ENCODE assay signal across 8 cellular contexts in genomic region chr5:87121315-87122170, GRCh38.
DNase-seq lines count a peak whose midpoint lies in the region; ATAC-seq and TF ChIP-seq lines count a peak whose summit lies in the region.

No MANE protein-coding gene starts in this region.

- POLR2A ChIA-PET in SK-N-SH (lab: Yijun Ruan, JAX), result no interaction called here

- H3K9ac ChIP-seq in SK-N-SH, result peak overlapping the region; percentile 72

- peaks cover 4% of the 10 kb centered on the region; the same call in 1 of the 2 replicates for H3K79me2 ChIP-seq in SK-N-SH (ENCODE audit: insufficient read depth)

- ATAC-seq in GM19043 (IDR thresholded peaks at IDR 0.05; ENCODE audit: low read depth, unreplicated experiment), result peak; percentile 63
- ATAC-seq in HG03196 (IDR thresholded peaks at IDR 0.05; ENCODE audit: unreplicated experiment), result peak; percentile 76
- no peak for ATAC-seq in left lobe of liver

- no peaks in the 10 kb centered on the region for H3K9me3 ChIP-seq in SK-N-SH
- H3K9me3 ChIP-seq in HAP-1, result no peaks in the 10 kb centered on the region

- peak overlapping the region; percentile 54 for H3K4me2 ChIP-seq in SK-N-SH

- H2AFZ ChIP-seq in SK-N-SH (ENCODE audit: low read depth), result peak overlapping the region; percentile 25

- peak overlapping the region; percentile 91 to 94; a peak in 3 of 4 replicates for H3K27ac ChIP-seq in SK-N-SH (ENCODE audit: low read depth in 2 of 2, low read length in 1 of 2)

- CTCF ChIA-PET in SK-N-SH (lab: Yijun Ruan, JAX), result no interaction called here

- H3F3A ChIP-seq in SK-N-SH (replicated peaks; ENCODE audit: insufficient read depth), result peaks cover 43% of the 10 kb centered on the region

- in situ Hi-C loops in HAP-1 (cut with MboI; ENCODE audit: low sequenced_read_pairs), result no loop called here

- DNase-seq in AG20443 (ENCODE audit: low spot score) (peak; percentile 46), SK-N-SH (no peak), brain pericyte (ENCODE audit: low read depth, low spot score) (peak; percentile 13), midbrain (lab: John Stamatoyannopoulos, UW) (peak; percentile 34), left lobe of liver (ENCODE audit: low spot score) (no peak), HAP-1 (ENCODE audit: low spot score in 2 of 2) (no peak)

- H3K4me1 ChIP-seq in SK-N-SH (ENCODE audit: control insufficient read depth in 1 of 2, insufficient read depth in 2 of 2, low read depth in 1 of 2, low read length in 1 of 2) (peaks cover 0 to 41% of the 10 kb centered on the region in 2 experiments; a peak in 3 of 4 replicates), HAP-1 (no peaks in the 10 kb centered on the region)

- no peak for TF ChIP-seq RAD21 in SK-N-SH (IDR thresholded peaks at IDR 0.05; ENCODE audit: low read length)

- no peaks in the 10 kb centered on the region for H3K27me3 ChIP-seq in SK-N-SH (ENCODE audit: insufficient read depth)
- H3K27me3 ChIP-seq in HAP-1 (ENCODE audit: low read depth), result peaks cover 7% of the 10 kb centered on the region; the same call in 1 of the 2 replicates

- no peaks in the 10 kb centered on the region for H3K9me2 ChIP-seq in SK-N-SH

- H3K36me3 ChIP-seq in SK-N-SH (replicated peaks in 1 of 2; ENCODE audit: control insufficient read depth in 1 of 2, insufficient read depth in 2 of 2, low read length in 1 of 2) (no peaks in the 10 kb centered on the region), HAP-1 (replicated peaks) (no peaks in the 10 kb centered on the region)

- no peaks in the 10 kb centered on the region for H4K20me1 ChIP-seq in SK-N-SH (ENCODE audit: insufficient read depth)

- no peak for TF ChIP-seq CTCF in SK-N-SH (IDR thresholded peaks at IDR 0.05)

- WGBS in SK-N-SH (ENCODE audit: low lambda C conversion rate), result 10% methylated on average over 5 of the region's 5 CpGs

- peak overlapping the region; percentile 10 to 47; a peak in 3 of 4 replicates for H3K4me3 ChIP-seq in SK-N-SH (ENCODE audit: low read depth in 2 of 2, low read length in 1 of 2)
- no peak overlapping the region for H3K4me3 ChIP-seq in HAP-1

- TF ChIP-seq EP300 in SK-N-SH (IDR thresholded peaks at IDR 0.05; ENCODE audit: borderline replicate concordance in 1 of 2, low read depth in 1 of 2, low read length in 1 of 2), result peak in 1 of 2 experiments; percentile 86; a peak in 1 of 4 replicates

TF ChIP-seq in SK-N-SH, 30 proteins besides CTCF, POLR2A, EP300 and RAD21 (continues in another document):
- TF ChIP-seq SMC3 (IDR thresholded peaks at IDR 0.05; ENCODE audit: low read depth, low read length) (no peak), IRF3 (IDR thresholded peaks at IDR 0.05; ENCODE audit: low read depth, low read length) (no peak), FOXM1 (IDR thresholded peaks at IDR 0.05; ENCODE audit: low read depth) (peak; percentile 60; the same call in 1 of the 2 replicates), MXI1 (IDR thresholded peaks at IDR 0.05; ENCODE audit: low read depth, low read length) (no peak), GATA2 (CRISPR knock-in tag; IDR thresholded peaks at IDR 0.05) (no peak), EZH2phosphoT487 (IDR thresholded peaks at IDR 0.05; ENCODE audit: borderline replicate concordance, low read depth) (no peak), USF2 (IDR thresholded peaks at IDR 0.05; ENCODE audit: borderline replicate concordance, low read depth, low read length) (no peak), TAF1 (IDR thresholded peaks at IDR 0.05; ENCODE audit: borderline replicate concordance, low read depth, low read length) (no peak; the same call in 1 of the 2 replicates), NRF1 (IDR thresholded peaks at IDR 0.05; ENCODE audit: low read depth, low read length) (no peak), RCOR1 (IDR thresholded peaks at IDR 0.05; ENCODE audit: low read length) (no peak), ELF1 (IDR thresholded peaks at IDR 0.05) (no peak), RXRA (IDR thresholded peaks at IDR 0.05; ENCODE audit: borderline replicate concordance, low read depth) (peak; percentile 30; the same call in 1 of the 2 replicates), GABPA (IDR thresholded peaks at IDR 0.05; ENCODE audit: low read depth) (no peak; the same call in 1 of the 2 replicates), JUND (IDR thresholded peaks at IDR 0.05) (peak; percentile 93), NFIC (IDR thresholded peaks at IDR 0.05; ENCODE audit: borderline replicate concordance) (peak; percentile 83), FOXJ3 (CRISPR knock-in tag; IDR thresholded peaks at IDR 0.05) (no peak), POLR2AphosphoS5 (IDR thresholded peaks at IDR 0.05; ENCODE audit: low read depth, low read length) (peak; percentile 69; the same call in 1 of the 2 replicates), MAX (IDR thresholded peaks at IDR 0.05; ENCODE audit: low read depth) (0 out of 2 replicates have a peak, but pooled peaks have one; percentile 19), FOSL2 (IDR thresholded peaks at IDR 0.05; ENCODE audit: borderline replicate concordance, low read depth) (peak; percentile 94), YY1 (IDR thresholded peaks at IDR 0.05; ENCODE audit: low read depth) (no peak), USF1 (IDR thresholded peaks at IDR 0.05; ENCODE audit: borderline replicate concordance, low read depth) (no peak), SIN3A (IDR thresholded peaks at IDR 0.05; ENCODE audit: borderline replicate concordance, low read depth, low read length) (0 out of 2 replicates have a peak, but pooled peaks have one; percentile 27), CHD2 (IDR thresholded peaks at IDR 0.05; ENCODE audit: low read length, partially characterized antibody) (no peak)
- TF ChIP-seq, protein P1, sequence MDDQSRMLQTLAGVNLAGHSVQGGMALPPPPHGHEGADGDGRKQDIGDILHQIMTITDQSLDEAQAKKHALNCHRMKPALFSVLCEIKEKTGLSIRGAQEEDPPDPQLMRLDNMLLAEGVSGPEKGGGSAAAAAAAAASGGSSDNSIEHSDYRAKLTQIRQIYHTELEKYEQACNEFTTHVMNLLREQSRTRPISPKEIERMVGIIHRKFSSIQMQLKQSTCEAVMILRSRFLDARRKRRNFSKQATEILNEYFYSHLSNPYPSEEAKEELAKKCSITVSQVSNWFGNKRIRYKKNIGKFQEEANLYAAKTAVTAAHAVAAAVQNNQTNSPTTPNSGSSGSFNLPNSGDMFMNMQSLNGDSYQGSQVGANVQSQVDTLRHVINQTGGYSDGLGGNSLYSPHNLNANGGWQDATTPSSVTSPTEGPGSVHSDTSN (IDR thresholded peaks at IDR 0.05), result peak; percentile 75
- TF ChIP-seq, protein P2, sequence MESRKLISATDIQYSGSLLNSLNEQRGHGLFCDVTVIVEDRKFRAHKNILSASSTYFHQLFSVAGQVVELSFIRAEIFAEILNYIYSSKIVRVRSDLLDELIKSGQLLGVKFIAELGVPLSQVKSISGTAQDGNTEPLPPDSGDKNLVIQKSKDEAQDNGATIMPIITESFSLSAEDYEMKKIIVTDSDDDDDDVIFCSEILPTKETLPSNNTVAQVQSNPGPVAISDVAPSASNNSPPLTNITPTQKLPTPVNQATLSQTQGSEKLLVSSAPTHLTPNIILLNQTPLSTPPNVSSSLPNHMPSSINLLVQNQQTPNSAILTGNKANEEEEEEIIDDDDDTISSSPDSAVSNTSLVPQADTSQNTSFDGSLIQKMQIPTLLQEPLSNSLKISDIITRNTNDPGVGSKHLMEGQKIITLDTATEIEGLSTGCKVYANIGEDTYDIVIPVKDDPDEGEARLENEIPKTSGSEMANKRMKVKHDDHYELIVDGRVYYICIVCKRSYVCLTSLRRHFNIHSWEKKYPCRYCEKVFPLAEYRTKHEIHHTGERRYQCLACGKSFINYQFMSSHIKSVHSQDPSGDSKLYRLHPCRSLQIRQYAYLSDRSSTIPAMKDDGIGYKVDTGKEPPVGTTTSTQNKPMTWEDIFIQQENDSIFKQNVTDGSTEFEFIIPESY (IDR thresholded peaks at IDR 0.05; ENCODE audit: borderline replicate concordance, low read depth), result no peak

Comparison
In these comparisons a context has a peak if more than half of its experiments do, and no peak if none do; other contexts are left out.
1. DNase-seq: peak in AG20443 (single experiment), brain pericyte (single experiment) and midbrain (single experiment); none in SK-N-SH (single experiment), left lobe of liver (single experiment) and HAP-1 (0 of 2).